8 cellular contexts compared by ENCODE assay signal in genomic region chr6:32885698-32886286, GRCh38. TPM values are rescaled to one million over a fixed set of nuclear protein-coding genes. Genes with fewer than 3 reads are reported as not detected.
DNase-seq lines count a peak whose midpoint lies in the region; ATAC-seq and TF ChIP-seq lines count a peak whose summit lies in the region.

No MANE protein-coding gene starts in this region.

- DNase-seq in DMS114 treated with DMSO at 0.1 percent for 48 hours (lab: John Stamatoyannopoulos, UW; ENCODE audit: unreplicated experiment), result peak; percentile 79
- DNase-seq in KBM-7, result peak; percentile 82
- peak; percentile 18 for DNase-seq in NT2/D1 (ENCODE audit: low read depth, low spot score)
- DNase-seq in choroid plexus epithelial cell (ENCODE audit: low read depth), result peak; percentile 90
- DNase-seq in lung (ENCODE audit: low spot score), result no peak
- no peak for DNase-seq in occipital lobe (lab: John Stamatoyannopoulos, UW)

- TF ChIP-seq CTCF in choroid plexus epithelial cell (conservative IDR thresholded peaks at IDR 0.05; ENCODE audit: low read depth, low read length) (peak; percentile 54), lung (IDR thresholded peaks at IDR 0.05; ENCODE audit: control extremely low read depth, extremely low read depth) (peak; percentile 75)

- H3K4me1 ChIP-seq in NT2/D1 (ENCODE audit: insufficient read depth, insufficient read length), result no peaks in the 10 kb centered on the region
- peaks cover 0 to 2% of the 10 kb centered on the region in 2 donors for H3K4me1 ChIP-seq in lung (ENCODE audit: control insufficient read depth in 2 of 2, insufficient read depth in 2 of 2, low read length in 2 of 2)

- 45 to 54% methylated on average over 4 of the region's 4 CpGs for WGBS in lung, 2 donors

- H3K9ac ChIP-seq in NT2/D1 (ENCODE audit: insufficient read length, low read depth), result no peak overlapping the region

- H3K9me3 ChIP-seq in NT2/D1 (ENCODE audit: insufficient read depth, low read length) (no peaks in the 10 kb centered on the region), lung (ENCODE audit: control insufficient read depth in 2 of 2, insufficient read depth in 1 of 2, low read length in 1 of 2) (no peaks in the 10 kb centered on the region)

- H3K4me3 ChIP-seq in NT2/D1 (ENCODE audit: insufficient read length, low read depth) (no peak overlapping the region), choroid plexus epithelial cell (ENCODE audit: low read depth, low read length) (no peak overlapping the region), lung (no peak overlapping the region)

- ATAC-seq in lung (ENCODE audit: insufficient read depth, low FRiP score), result no peak
- no peak for ATAC-seq in HG02798 (IDR thresholded peaks at IDR 0.05; ENCODE audit: poor library complexity, unreplicated experiment)
- ATAC-seq in HG03469 (IDR thresholded peaks at IDR 0.05; ENCODE audit: unreplicated experiment), result no peak

- no peaks in the 10 kb centered on the region for H3K36me3 ChIP-seq in NT2/D1 (ENCODE audit: insufficient read depth, insufficient read length, low read length)
- no peaks in the 10 kb centered on the region for H3K36me3 ChIP-seq in lung (ENCODE audit: control insufficient read depth in 2 of 2, insufficient read depth in 2 of 2, low read length in 2 of 2)

- no peak overlapping the region for H3K27ac ChIP-seq in lung (ENCODE audit: low read depth in 1 of 2, low read length in 1 of 2)

- in situ Hi-C loops in KBM-7 (cut with MboI; ENCODE audit: low pct_unique_long_range_greater_than_20kb, low sequenced_read_pairs), result loop anchor here (10.0 kb wide), 1 partner anchor 49 kb away; no protein-coding TSS in a partner anchor

- H3K27me3 ChIP-seq in NT2/D1 (ENCODE audit: insufficient read depth, insufficient read length), result no peaks in the 10 kb centered on the region
- H3K27me3 ChIP-seq in lung (ENCODE audit: control insufficient read depth, insufficient read depth), result no peaks in the 10 kb centered on the region

RNA-seq across cellular contexts. Expression of gene PSMB9, which starts 31.8 kb away (rescaled TPM):
- total RNA-seq in lung, result 10 to 100 TPM; 14.4 to 56.6 TPM
- 100 to 1,000 TPM in 1 of 2 donors, 10 to 100 TPM in 1; 67.2 to 183 TPM for polyA plus RNA-seq in lung
- 5.8 TPM for total RNA-seq in occipital lobe

RNA-seq across cellular contexts. Expression of gene TAP1, which starts 32.3 kb away (rescaled TPM):
- total RNA-seq in lung (10 to 100 TPM; 32.6 to 52.1 TPM), occipital lobe (7.5 TPM)
- polyA plus RNA-seq in lung, result 100 to 1,000 TPM in 1 of 2 donors, 10 to 100 TPM in 1; 63.6 to 181 TPM

RNA-seq across cellular contexts. Expression of gene PSMB8, which starts 41.9 kb away (rescaled TPM):
- total RNA-seq in lung, result 10 to 100 TPM; 40.4 to 79.0 TPM
- 100 to 1,000 TPM; 132 to 216 TPM for polyA plus RNA-seq in lung
- 5.3 TPM for total RNA-seq in occipital lobe

RNA-seq across cellular contexts. Expression of gene TAP2, which starts 47.3 kb away (rescaled TPM):
- total RNA-seq in lung, result 10 to 100 TPM; 15.2 to 63.2 TPM
- polyA plus RNA-seq in lung, result 10 to 100 TPM; 25.3 to 58.7 TPM
- total RNA-seq in occipital lobe, result 3.9 TPM

RNA-seq across cellular contexts. Expression of gene HLA-DMB, which starts 55.0 kb away (rescaled TPM):
- 10 to 100 TPM; 42.3 to 76.7 TPM for total RNA-seq in lung
- polyA plus RNA-seq in lung, result 10 to 100 TPM; 50.1 to 52.2 TPM
- total RNA-seq in occipital lobe, result 2.0 TPM

Comparison
In these comparisons a context has a peak if more than half of its experiments do, and no peak if none do; other contexts are left out.
1. DNase-seq: peak in DMS114 treated with DMSO at 0.1 percent for 48 hours (single experiment), KBM-7 (single experiment), NT2/D1 (single experiment) and choroid plexus epithelial cell (single experiment); none in lung (single experiment) and occipital lobe (single experiment).